14 cellular contexts compared by ENCODE assay signal in genomic region chr19:46674416-46675178, GRCh38. TPM values are rescaled to one million over a fixed set of nuclear protein-coding genes. Genes with fewer than 3 reads are reported as not detected.
A peak's percentile ranks its signal among the peaks of the same experiment; 100 is the strongest.
DNase-seq lines count a peak whose midpoint lies in the region; ATAC-seq and TF ChIP-seq lines count a peak whose summit lies in the region.
"Had no signal": no experiment of that assay in that cellular context is flagged by ENCODE, and none has a peak within 500 bp of the region (broad histone marks: within the 10 kb centered on the region; RNA-seq: fewer than 3 reads in every experiment).

No MANE protein-coding gene starts in this region.

- peaks cover 88% of the 10 kb centered on the region for H3K36me3 ChIP-seq in OCI-LY7 (ENCODE audit: insufficient read depth, low read length)
- peaks cover 0 to 72% of the 10 kb centered on the region in 2 donors for H3K36me3 ChIP-seq in gastroesophageal sphincter

- H3K79me2 ChIP-seq in OCI-LY7 (ENCODE audit: insufficient read depth, low read depth, low read length), result no peaks in the 10 kb centered on the region

- TF ChIP-seq POLR2A in gastroesophageal sphincter (IDR thresholded peaks at IDR 0.05), result no peak

- DNase-seq in A172 (ENCODE audit: low spot score) (peak; percentile 46), EL (peak; percentile 22), OCI-LY7 (ENCODE audit: low spot score) (no peak), NOMO-1 treated with DMSO at 0.1 percent for 48 hours (lab: John Stamatoyannopoulos, UW; ENCODE audit: unreplicated experiment) (no peak), putamen (ENCODE audit: low spot score) (no peak), SHP77 treated with DMSO at 0.1 percent for 48 hours (lab: John Stamatoyannopoulos, UW) (no peak), hippocampal formation (lab: John Stamatoyannopoulos, UW) (no peak)
- DNase-seq: activated CD8-positive, alpha-beta memory T cell treated with anti-CD3 and anti-CD28 coated beads, Interleukin-2, amount 50 U/mL, for 48 hours; NCI-H187 treated with DMSO at 0.1 percent for 48 hours; stimulated activated CD4-positive, alpha-beta T cell treated with anti-CD3 and anti-CD28 coated beads, Interleukin-1b, Interleukin-23, amount 100 ng/mL, for 48 hours; T-cell had no signal

- WGBS in gastroesophageal sphincter (ENCODE audit: low coverage in 1 of 2), 2 donors, result 94 to 95% methylated on average over 11 to 13 of the region's 21 CpGs

- no peak overlapping the region for H3K27ac ChIP-seq in OCI-LY7 (ENCODE audit: low read depth, low read length, poor library complexity, severe bottlenecking)
- no peak overlapping the region for H3K27ac ChIP-seq in gastroesophageal sphincter

- intact Hi-C loops in OCI-LY7 (cut with micrococcal nuclease; ENCODE audit: unreplicated experiment), result no loop called here

- no peaks in the 10 kb centered on the region for H3K9me3 ChIP-seq in OCI-LY7 (ENCODE audit: low read length)
- no peaks in the 10 kb centered on the region for H3K9me3 ChIP-seq in gastroesophageal sphincter

- peak; percentile 35 for ATAC-seq in gastroesophageal sphincter
- ATAC-seq: T-cell had no signal

- POLR2A ChIA-PET in OCI-LY7 (lab: Charles Lee), result interaction anchor here (0.6 kb wide), 1 partner anchor 965 kb away, joined by 5 read pairs; no protein-coding TSS in a partner anchor

- TSS peak; percentile 84 for BruUV-seq in OCI-LY7 (replicated peaks; lab: Mats Ljungman, UMichigan)

- H3K27me3 ChIP-seq in gastroesophageal sphincter, result no peaks in the 10 kb centered on the region

- no peak for TF ChIP-seq CTCF in OCI-LY7 (conservative IDR thresholded peaks at IDR 0.05; ENCODE audit: low read length)
- no peak for TF ChIP-seq CTCF in gastroesophageal sphincter (IDR thresholded peaks at IDR 0.05)

- H3K4me3 ChIP-seq in OCI-LY7 (ENCODE audit: low read depth, low read length, poor library complexity, severe bottlenecking), result no peak overlapping the region
- no peak overlapping the region for H3K4me3 ChIP-seq in gastroesophageal sphincter

- no peak overlapping the region for H3K4me2 ChIP-seq in OCI-LY7 (ENCODE audit: low read length)

- H4K20me1 ChIP-seq in OCI-LY7 (ENCODE audit: insufficient read depth, low read length), result no peaks in the 10 kb centered on the region; the same call in 1 of the 2 replicates

- no peak for TF ChIP-seq EP300 in gastroesophageal sphincter (IDR thresholded peaks at IDR 0.05)

- H2AFZ ChIP-seq in OCI-LY7 (ENCODE audit: low read length), result no peak overlapping the region

- CTCF ChIA-PET in OCI-LY7 (lab: Charles Lee; ENCODE audit: unreplicated experiment), result no interaction called here

- H3K4me1 ChIP-seq in OCI-LY7 (ENCODE audit: insufficient read depth, low read length, poor library complexity, severe bottlenecking) (no peaks in the 10 kb centered on the region), gastroesophageal sphincter (no peaks in the 10 kb centered on the region)

- H3K9me2 ChIP-seq in OCI-LY7 (ENCODE audit: insufficient read depth, low read length), result no peaks in the 10 kb centered on the region

RNA-seq across cellular contexts. Expression of gene DACT3, which starts 13.6 kb away (rescaled TPM):
- total RNA-seq in A172 (2014; rRNA removed; shearing (Covaris generic)), result 0.84 and 1.1 TPM in 2 replicates
- total RNA-seq in OCI-LY7 (2014; rRNA removed; shearing (Covaris generic)), result 0.10 and 0.44 TPM in 2 replicates
- not detected in 2 replicates for total RNA-seq in OCI-LY7 (2022)
- 100 to 1,000 TPM in 1 of 4 donors, 10 to 100 TPM in 3; 42.9 to 105 (median 53.1) TPM for total RNA-seq in gastroesophageal sphincter

RNA-seq across cellular contexts. Expression of gene GNG8, which starts 38.6 kb away (rescaled TPM):
- total RNA-seq in A172 (2014; rRNA removed; shearing (Covaris generic)), result not detected in 2 replicates
- not detected in 2 replicates for total RNA-seq in OCI-LY7 (2014; rRNA removed; shearing (Covaris generic))
- total RNA-seq in OCI-LY7 (2022) (not detected in 2 replicates), gastroesophageal sphincter (not detected)
- total RNA-seq: glomerular endothelial cell, neural crest cell had no signal

RNA-seq across cellular contexts. Expression of gene PRKD2, which starts 42.3 kb away (rescaled TPM):
- 13.3 and 18.8 TPM in 2 replicates for total RNA-seq in A172 (2014; rRNA removed; shearing (Covaris generic))
- total RNA-seq in OCI-LY7 (2014; rRNA removed; shearing (Covaris generic)), result 30.5 and 34.3 TPM in 2 replicates
- 89.2 and 101 TPM in 2 replicates for total RNA-seq in OCI-LY7 (2022)
- 10 to 100 TPM; 15.2 to 33.6 (median 19.7) TPM for total RNA-seq in gastroesophageal sphincter

RNA-seq across cellular contexts. Expression of gene PTGIR, which starts 49.7 kb away (rescaled TPM):
- total RNA-seq in A172 (2014; rRNA removed; shearing (Covaris generic)), result 1.1 and 1.6 TPM in 2 replicates
- 0.25 and 0.26 TPM in 2 replicates for total RNA-seq in OCI-LY7 (2014; rRNA removed; shearing (Covaris generic))
- not detected in 2 replicates for total RNA-seq in OCI-LY7 (2022)
- 1 to 10 TPM; 3.6 to 5.9 (median 4.3) TPM for total RNA-seq in gastroesophageal sphincter
- total RNA-seq: neural crest cell had no signal

Comparison
In these comparisons a context has a peak if more than half of its experiments do, and no peak if none do; other contexts are left out.
1. DNase-seq: peak in A172 (single experiment) and EL (single experiment); none in OCI-LY7 (single experiment), NOMO-1 treated with DMSO at 0.1 percent for 48 hours (single experiment), putamen (single experiment), SHP77 treated with DMSO at 0.1 percent for 48 hours (single experiment) and hippocampal formation (0 of 2).
2. RNA of gene DACT3, which starts 13.6 kb away (total RNA-seq): 42.9 to 105 TPM in gastroesophageal sphincter; 0.84 to 1.1 TPM in A172 and 0.10 to 0.44 TPM in OCI-LY7; every median in the first group is over 10 times any median in the second.